Comparison of ENCODE assay signal across 12 cellular contexts in genomic region chr4:125187621-125188176, GRCh38.
A peak's percentile ranks its signal among the peaks of the same experiment; 100 is the strongest.
DNase-seq lines count a peak whose midpoint lies in the region; ATAC-seq and TF ChIP-seq lines count a peak whose summit lies in the region.
"Had no signal": no experiment of that assay in that cellular context is flagged by ENCODE, and none has a peak within 500 bp of the region (broad histone marks: within the 10 kb centered on the region; RNA-seq: fewer than 3 reads in every experiment).

No MANE protein-coding gene starts in this region.

- no peak for TF ChIP-seq POLR2A in IMR-90 (IDR thresholded peaks at IDR 0.05; ENCODE audit: low read depth, low read length)

- H3K79me1 ChIP-seq in IMR-90 (ENCODE audit: low read depth in 1 of 2, low read length in 2 of 2) = no peaks in the 10 kb centered on the region

- no peak overlapping the region; the same call in 2 of the 3 replicates for H2BK15ac ChIP-seq in IMR-90 (ENCODE audit: low read depth, low read length)

- no peak overlapping the region for H4K5ac ChIP-seq in IMR-90 (ENCODE audit: low read depth, low read length)

- peak overlapping the region in 1 of 2 experiments; percentile 9; a peak in 1 of 4 replicates for H4K8ac ChIP-seq in IMR-90 (ENCODE audit: low read depth in 2 of 2, low read length in 2 of 2)

- no peak overlapping the region for H3K4ac ChIP-seq in IMR-90 (ENCODE audit: low read depth, low read length)

- CTCF ChIA-PET in IMR-90 (lab: Yijun Ruan, JAX) = no interaction called here

- TF ChIP-seq RAD21 in IMR-90 (IDR thresholded peaks at IDR 0.05; ENCODE audit: low read length) = no peak

- H3K4me2 ChIP-seq in IMR-90 (ENCODE audit: low read depth, low read length) = no peak overlapping the region

- H3K9me1 ChIP-seq in IMR-90 (ENCODE audit: insufficient read depth, low read length) = no peaks in the 10 kb centered on the region

- no peak overlapping the region for H3K27ac ChIP-seq in IMR-90 (ENCODE audit: insufficient read depth, low read length)
- H3K27ac ChIP-seq: lower lobe of right lung had no signal

- H3K36me3 ChIP-seq in BE2C = no peaks in the 10 kb centered on the region
- no peaks in the 10 kb centered on the region for H3K36me3 ChIP-seq in IMR-90 (ENCODE audit: control insufficient read depth, insufficient read depth, low read length)
- H3K36me3 ChIP-seq: lower lobe of right lung had no signal

- H2BK120ac ChIP-seq in IMR-90 (ENCODE audit: low read depth, low read length) = no peak overlapping the region

- DNase-seq in BE2C (peak; percentile 14), IMR-90 (peak; percentile 0), dermis blood vessel endothelial cell (peak; percentile 75), medulla oblongata (ENCODE audit: extremely low spot score) (peak; percentile 31), NCI-H2029 (lab: John Stamatoyannopoulos, UW) (no peak), NCI-H446 treated with DMSO at 0.1 percent for 48 hours (lab: John Stamatoyannopoulos, UW) (no peak)
- no peak for DNase-seq in stimulated activated CD4-positive, alpha-beta T cell treated with anti-CD3 and anti-CD28 coated beads, Interleukin-2, amount 100 ng/mL, for 24 hours
- DNase-seq: C1 segment of cervical spinal cord, cortex of kidney, GF-D8, lower lobe of right lung had no signal

- H2AK9ac ChIP-seq in IMR-90 (replicated peaks; ENCODE audit: low read depth, low read length, poor library complexity) = no peak overlapping the region

- H2BK20ac ChIP-seq in IMR-90 (ENCODE audit: low read depth, low read length) = 0 out of 2 replicates have a peak overlapping the region, but pooled peaks have one; percentile 26

- peak overlapping the region; percentile 65; the same call in 1 of the 2 replicates for H3K18ac ChIP-seq in IMR-90 (ENCODE audit: low read depth, low read length)

- no peak for TF ChIP-seq CTCF in BE2C (IDR thresholded peaks at IDR 0.05; ENCODE audit: low read depth, low read length)
- no peak for TF ChIP-seq CTCF in IMR-90 (conservative IDR thresholded peaks at IDR 0.05; ENCODE audit: low read depth, low read length)

- H3K56ac ChIP-seq in IMR-90 (ENCODE audit: extremely low read depth, insufficient read depth, low read length) = no peak overlapping the region

- ATAC-seq in IMR-90 (ENCODE audit: low read depth) (no peak), GM18858 (IDR thresholded peaks at IDR 0.05; ENCODE audit: unreplicated experiment) (no peak)
- ATAC-seq: lower lobe of right lung had no signal

- no TSS peak for BruUV-seq in IMR-90 (replicated peaks; lab: Mats Ljungman, UMichigan)

- POLR2A ChIA-PET in IMR-90 (lab: Charles Lee; ENCODE audit: unreplicated experiment) = no interaction called here

- no peak overlapping the region; the same call in 1 of the 2 replicates for H3K14ac ChIP-seq in IMR-90 (replicated peaks; ENCODE audit: low read depth, low read length)

- peak overlapping the region; percentile 52 for H2AFZ ChIP-seq in IMR-90 (replicated peaks; ENCODE audit: low read length, poor library complexity)

- dilution Hi-C loops in IMR-90 (cut with HindIII; ENCODE audit: low sequenced_read_pairs, unreplicated experiment) = no loop called here

- no peak overlapping the region for H3K9ac ChIP-seq in IMR-90 (ENCODE audit: low read depth, low read length)

- no peaks in the 10 kb centered on the region for H4K20me1 ChIP-seq in IMR-90 (ENCODE audit: insufficient read depth, low read length)

- H3K23ac ChIP-seq in IMR-90 (ENCODE audit: low read depth, low read length) = no peak overlapping the region

- intact Hi-C loops in IMR-90 (cut with micrococcal nuclease) = no loop called here

- no peak overlapping the region for H2AK5ac ChIP-seq in IMR-90 (ENCODE audit: low read depth, low read length)

- H4K91ac ChIP-seq in IMR-90 (ENCODE audit: insufficient read depth, low read depth, low read length) = no peak overlapping the region

- H3K27me3 ChIP-seq in BE2C (no peaks in the 10 kb centered on the region), IMR-90 (ENCODE audit: control insufficient read depth, insufficient read depth, low read length) (no peaks in the 10 kb centered on the region)

- no peaks in the 10 kb centered on the region for H3K4me1 ChIP-seq in BE2C
- peaks cover 4% of the 10 kb centered on the region; the same call in 1 of the 2 replicates for H3K4me1 ChIP-seq in IMR-90 (ENCODE audit: control insufficient read depth, insufficient read depth, low read length)
- H3K4me1 ChIP-seq: lower lobe of right lung had no signal

- WGBS in IMR-90 (ENCODE audit: extremely low coverage in 2 of 2, insufficient read length in 1 of 2), 2 experiments = no CpG with 5 or more reads among the region's 4 CpGs

- H3K4me3 ChIP-seq in BE2C (ENCODE audit: low read depth, low read length) = no peak overlapping the region
- no peak overlapping the region for H3K4me3 ChIP-seq in IMR-90 (ENCODE audit: insufficient read depth, low read depth, low read length)
- H3K4me3 ChIP-seq: lower lobe of right lung had no signal

- H2BK5ac ChIP-seq in IMR-90 (ENCODE audit: low read depth, low read length, poor library complexity, severe bottlenecking) = no peak overlapping the region

- in situ Hi-C loops in IMR-90 (cut with MboI; ENCODE audit: low sequenced_read_pairs) = no loop called here

- H3K9me3 ChIP-seq in BE2C (no peaks in the 10 kb centered on the region), IMR-90 (ENCODE audit: control insufficient read depth, insufficient read depth, low read length) (no peaks in the 10 kb centered on the region)
- H3K9me3 ChIP-seq: lower lobe of right lung had no signal

TF ChIP-seq in IMR-90, 13 proteins besides CTCF, POLR2A, EP300 and RAD21:
- no peak for TF ChIP-seq MAZ (IDR thresholded peaks at IDR 0.05; ENCODE audit: borderline replicate concordance, low read depth, low read length)

Comparison
In these comparisons a context has a peak if more than half of its experiments do, and no peak if none do; other contexts are left out.
1. DNase-seq: peak in BE2C (single experiment), IMR-90 (single experiment), dermis blood vessel endothelial cell (single experiment) and medulla oblongata (single experiment); none in NCI-H2029 (single experiment), NCI-H446 treated with DMSO at 0.1 percent for 48 hours (single experiment) and stimulated activated CD4-positive, alpha-beta T cell treated with anti-CD3 and anti-CD28 coated beads, Interleukin-2, amount 100 ng/mL, for 24 hours (0 of 2).